12 cellular contexts compared by ENCODE assay signal in the genomic region with DNA sequence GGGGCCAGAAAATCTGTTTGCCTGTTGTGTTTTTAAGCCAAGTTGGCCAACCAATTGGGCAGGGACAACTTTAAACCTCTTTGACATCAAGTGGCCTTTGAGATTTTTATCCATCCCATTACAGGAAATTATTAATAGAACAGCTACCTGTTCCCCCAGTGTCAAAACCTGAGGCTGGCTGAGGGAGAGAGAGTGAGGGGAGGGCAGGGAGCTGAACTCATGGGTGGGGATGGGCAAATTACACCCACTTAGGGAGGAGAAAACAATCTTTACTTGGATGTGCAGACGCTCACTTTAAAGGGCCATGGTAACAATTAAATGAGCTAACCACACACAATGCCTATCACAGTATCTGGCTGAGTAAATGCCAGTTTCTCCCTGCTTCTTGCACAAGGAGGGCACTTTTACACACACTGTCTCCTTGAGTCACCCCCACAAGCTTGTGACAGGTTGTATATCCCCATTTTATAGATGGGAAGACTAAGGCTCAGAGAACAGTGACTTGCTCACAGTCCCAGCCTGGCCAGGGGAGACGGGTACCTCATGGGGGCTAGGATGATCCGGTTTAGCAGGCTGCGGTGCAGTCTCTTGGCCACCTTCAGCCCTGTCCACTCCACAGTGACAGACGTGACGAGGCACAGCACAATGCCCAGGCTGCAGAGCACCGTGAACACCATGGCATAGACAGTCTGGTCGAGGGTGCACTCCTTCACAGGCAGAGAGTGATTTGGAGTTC. TPM values are rescaled to one million over a fixed set of nuclear protein-coding genes. Genes with fewer than 3 reads are reported as not detected.
DNase-seq lines count a peak whose midpoint lies in the region; ATAC-seq and TF ChIP-seq lines count a peak whose summit lies in the region.
"Had no signal": no experiment of that assay in that cellular context is flagged by ENCODE, and none has a peak within 500 bp of the region (broad histone marks: within the 10 kb centered on the region; RNA-seq: fewer than 3 reads in every experiment).

No MANE protein-coding gene starts in this region.

- WGBS in heart left ventricle, 4 donors = 20 to 88% (median 84%) methylated on average over 1 to 8 of the region's 8 CpGs
- WGBS in prostate gland = 80% methylated on average over 8 of the region's 8 CpGs
- 87 to 91% methylated on average over 4 to 8 of the region's 8 CpGs for WGBS in testis, 2 donors

- peaks cover 17% of the 10 kb centered on the region for H3K4me1 ChIP-seq in ACC112 (ENCODE audit: control insufficient read depth, insufficient read depth, low read length, unreplicated experiment)
- H3K4me1 ChIP-seq in heart left ventricle = peaks cover 0 to 35% (median 18%) of the 10 kb centered on the region in 12 donors
- peaks cover 6% of the 10 kb centered on the region for H3K4me1 ChIP-seq in prostate gland (replicated peaks)
- H3K4me1 ChIP-seq in testis = peaks cover 7% of the 10 kb centered on the region

- intact Hi-C loops in heart left ventricle (cut with DNase I) = no loop called here
- intact Hi-C loops in prostate gland (cut with DNase I) = no loop called here
- intact Hi-C loops in testis (cut with DNase I; ENCODE audit: low total_unique reads) = no loop called here
- intact Hi-C loops in head of caudate nucleus (cut with DNase I) = no loop called here

- H3K79me2 ChIP-seq in ACC112 (ENCODE audit: control insufficient read depth, insufficient read depth, low read length, unreplicated experiment) = no peaks in the 10 kb centered on the region

- no peaks in the 10 kb centered on the region for H3K36me3 ChIP-seq in ACC112 (ENCODE audit: insufficient read depth, low read length)
- no peaks in the 10 kb centered on the region for H3K36me3 ChIP-seq in heart left ventricle
- H3K36me3 ChIP-seq in prostate gland = no peaks in the 10 kb centered on the region
- no peaks in the 10 kb centered on the region for H3K36me3 ChIP-seq in testis (ENCODE audit: low read depth, missing control alignments)

- DNase-seq in NCI-H2227 (lab: John Stamatoyannopoulos, UW; ENCODE audit: unreplicated experiment) = peak; percentile 33
- DNase-seq in heart left ventricle = peak in 1 of 5 donors; percentile 46
- no peak for DNase-seq in prostate gland (ENCODE audit: low spot score)
- no peak for DNase-seq in testis
- DNase-seq in stimulated activated CD4-positive, alpha-beta T cell treated with anti-CD3 and anti-CD28 coated beads, Interleukin-15, amount 100 ng/mL, for 24 hours = no peak
- no peak for DNase-seq in head of caudate nucleus
- no peak for DNase-seq in amniotic stem cell (lab: John Stamatoyannopoulos, UW)
- DNase-seq: naive thymus-derived CD8-positive, alpha-beta T cell; NCI-H226 had no signal

- TF ChIP-seq CTCF in heart left ventricle (IDR thresholded peaks at IDR 0.05) = no peak
- no peak for TF ChIP-seq CTCF in prostate gland (IDR thresholded peaks at IDR 0.05)
- TF ChIP-seq CTCF in testis (IDR thresholded peaks at IDR 0.05) = no peak

- peak in 2 of 4 donors; percentile 7 to 24 for ATAC-seq in heart left ventricle
- ATAC-seq: activated naive CD4-positive, alpha-beta T cell treated with anti-CD3 and anti-CD28 coated beads, Interleukin-2, amount 50 U/mL, for 72 hours; naive thymus-derived CD8-positive, alpha-beta T cell had no signal

- H3K9me3 ChIP-seq in heart left ventricle = no peaks in the 10 kb centered on the region
- H3K9me3 ChIP-seq in prostate gland = no peaks in the 10 kb centered on the region
- no peaks in the 10 kb centered on the region for H3K9me3 ChIP-seq in testis

- H3K27me3 ChIP-seq in ACC112 (ENCODE audit: insufficient read depth, low read length) = no peaks in the 10 kb centered on the region; the same call in 1 of the 2 replicates
- H3K27me3 ChIP-seq in heart left ventricle = no peaks in the 10 kb centered on the region
- no peaks in the 10 kb centered on the region for H3K27me3 ChIP-seq in prostate gland (replicated peaks; ENCODE audit: insufficient read depth)
- no peaks in the 10 kb centered on the region for H3K27me3 ChIP-seq in testis

- H2AFZ ChIP-seq in ACC112 (ENCODE audit: low read length, unreplicated experiment) = peak overlapping the region; percentile 54

- no peak overlapping the region for H3K27ac ChIP-seq in ACC112 (ENCODE audit: low read depth, low read length)
- peak overlapping the region; percentile 58 to 95 (median 78) for H3K27ac ChIP-seq in heart left ventricle
- H3K27ac ChIP-seq in prostate gland = peak overlapping the region; percentile 60 to 82
- H3K27ac ChIP-seq in testis = peak overlapping the region in 1 of 2 donors; percentile 47
- H3K27ac ChIP-seq: RWPE1 had no signal

- H3K4me3 ChIP-seq in ACC112 (ENCODE audit: low read depth, low read length) = peak overlapping the region; percentile 54
- H3K4me3 ChIP-seq in heart left ventricle = peak overlapping the region in 1 of 12 donors; percentile 15
- H3K4me3 ChIP-seq in prostate gland = no peak overlapping the region
- no peak overlapping the region for H3K4me3 ChIP-seq in testis

- no peak for TF ChIP-seq POLR2A in heart left ventricle (IDR thresholded peaks at IDR 0.05)
- no peak for TF ChIP-seq POLR2A in prostate gland (IDR thresholded peaks at IDR 0.05)
- no peak for TF ChIP-seq POLR2A in testis (IDR thresholded peaks at IDR 0.05)

RNA-seq across cellular contexts. Expression of a gene that starts 17.8 kb away (rescaled TPM):
- total RNA-seq in heart left ventricle (10 to 100 TPM; 11.5 to 32.4 (median 17.6) TPM), prostate gland (10 to 100 TPM in 1 of 2 donors, 1 to 10 TPM in 1; 5.5 to 10.3 TPM), testis (1 to 10 TPM; 1.4 to 2.1 TPM)
- polyA plus RNA-seq in heart left ventricle (10 to 100 TPM; 14.8 to 22.3 TPM), testis (ENCODE audit: insufficient read depth, low read depth, low replicate concordance) (1.7 TPM)
- polyA plus RNA-seq: naive thymus-derived CD8-positive, alpha-beta T cell had no signal

RNA-seq across cellular contexts. Expression of a gene that starts 54.6 kb away (rescaled TPM):
- total RNA-seq in heart left ventricle (1 to 10 TPM in 6 of 9 donors, under 1 TPM in 3; 0.70 to 4.0 (median 1.6) TPM), prostate gland (1 to 10 TPM in 1 of 2 donors, under 1 TPM in 1; 0.41 to 5.9 TPM), testis (1 to 10 TPM; 9.3 to 10.0 TPM)
- polyA plus RNA-seq in heart left ventricle (1 to 10 TPM in 1 of 2 donors, under 1 TPM in 1; 0.27 to 1.3 TPM), testis (ENCODE audit: insufficient read depth, low read depth, low replicate concordance) (5.0 TPM)
